In the genomic region with DNA sequence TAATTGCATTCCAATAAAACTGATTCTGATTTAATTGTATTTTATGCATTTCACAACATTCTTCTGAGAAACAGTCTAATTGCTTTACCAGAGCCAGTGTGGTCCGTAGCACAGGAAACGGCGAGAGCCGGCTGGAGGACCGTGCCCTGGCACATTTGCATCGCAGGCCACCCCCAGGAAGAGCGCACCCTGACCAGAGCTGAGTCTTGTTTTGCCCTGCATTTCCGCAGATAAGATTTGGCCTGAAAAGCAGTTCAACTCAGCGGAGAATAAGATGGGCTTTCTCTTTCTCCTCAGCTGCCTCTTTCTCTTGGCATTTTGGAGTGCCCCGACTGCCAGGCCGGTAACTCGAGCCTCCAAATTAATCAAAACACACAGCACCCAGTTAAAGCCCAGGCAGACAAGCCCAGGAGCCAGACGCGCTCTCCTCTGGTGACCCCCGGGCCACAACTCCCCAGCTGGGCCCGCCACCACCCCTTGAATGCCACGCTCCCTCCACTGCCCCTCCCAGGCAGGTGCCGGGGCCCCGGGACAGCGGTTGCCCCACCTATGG, we compare ENCODE assay signal across 8 cellular contexts. TPM values are rescaled to one million over a fixed set of nuclear protein-coding genes. Genes with fewer than 3 reads are reported as not detected.
DNase-seq lines count a peak whose midpoint lies in the region; ATAC-seq, FAIRE-seq and TF ChIP-seq lines count a peak whose summit lies in the region.

No MANE protein-coding gene starts in this region.

- FAIRE-seq in A549 (lab: Jason Lieb, UNC) (no peak), GM18507 (lab: Jason Lieb, UNC) (peak; percentile 84)

- POLR2A ChIA-PET in A549 (lab: Yijun Ruan, JAX): no interaction called here

- H3K9me3 ChIP-seq in A549 (peaks cover 9% of the 10 kb centered on the region), heart right ventricle (peaks cover 0 to 12% (median 0%) of the 10 kb centered on the region in 11 donors)

- intact Hi-C loops in heart right ventricle (cut with DNase I): no loop called here

- ATAC-seq in A549 (peak; percentile 39 to 58; a peak in 5 of 6 replicates), HG02870 (IDR thresholded peaks at IDR 0.05; ENCODE audit: unreplicated experiment) (peak; percentile 48), heart right ventricle (peak; percentile 4 to 62 (median 54))

- H3K27me3 ChIP-seq in heart right ventricle: peaks cover 0 to 36% (median 10%) of the 10 kb centered on the region in 7 donors

- CTCF ChIA-PET in A549 (lab: Yijun Ruan, JAX): interaction anchor here (1.3 to 1.7 kb wide), 2 partner anchors 32 to 75 kb away, joined by 4 to 6 read pairs; no protein-coding TSS in a partner anchor

- DNase-seq in A549 (ENCODE audit: low read depth in 1 of 2, low spot score in 1 of 2) (peak; percentile 26 to 29), GM18507 (ENCODE audit: extremely low spot score, insufficient read length, low read depth) (no peak), SW480 (ENCODE audit: low spot score) (peak; percentile 12), heart right ventricle (no peak), skeletal muscle cell (ENCODE audit: low read depth) (no peak), COR-L47 (lab: John Stamatoyannopoulos, UW) (no peak)
- no peak for DNase-seq in stimulated activated CD4-positive, alpha-beta T cell treated with anti-CD3 and anti-CD28 coated beads, Interleukin-12 subunit alpha, Interleukin-12 subunit beta, amount 100 ng/mL, for 4 hours

- H3K4me2 ChIP-seq in A549: peak overlapping the region; percentile 96

- TF ChIP-seq CTCF in A549 (IDR thresholded peaks at IDR 0.05) (no peak), heart right ventricle (IDR thresholded peaks at IDR 0.05) (no peak)

- peaks cover 8% of the 10 kb centered on the region; the same call in 1 of the 3 replicates for H3K4me1 ChIP-seq in A549
- peaks cover 0 to 25% (median 3%) of the 10 kb centered on the region in 9 donors for H3K4me1 ChIP-seq in heart right ventricle

- H3K4me3 ChIP-seq in A549: peak overlapping the region; percentile 81
- H3K4me3 ChIP-seq in heart right ventricle: peak overlapping the region; percentile 64 to 83 (median 72)
- H3K4me3 ChIP-seq in skeletal muscle cell (ENCODE audit: low read depth, low read length): peak overlapping the region; percentile 44

- H3K27ac ChIP-seq in A549 (peak overlapping the region; percentile 77 to 79), heart right ventricle (peak overlapping the region; percentile 60 to 88 (median 76))

- no peak for TF ChIP-seq POLR2A in A549 (IDR thresholded peaks at IDR 0.05; ENCODE audit: low read length)

- no peaks in the 10 kb centered on the region for H3K36me3 ChIP-seq in heart right ventricle

- no peak for TF ChIP-seq RAD21 in A549 (conservative IDR thresholded peaks at IDR 0.05 in 1 of 2, IDR thresholded peaks at IDR 0.05 in 1 of 2)

- TF ChIP-seq EP300 in A549 (IDR thresholded peaks at IDR 0.05): no peak

- 6% methylated on average over 14 of the region's 20 CpGs for WGBS in A549 (ENCODE audit: missing lambda C conversion rate)
- WGBS in heart right ventricle, 2 donors: 0 to 1% methylated on average over 20 of the region's 20 CpGs

TF ChIP-seq in A549, 52 proteins besides CTCF, POLR2A, EP300 and RAD21:
- TF ChIP-seq GATA3 (IDR thresholded peaks at IDR 0.05; ENCODE audit: borderline replicate concordance) (no peak), FOXS1 (CRISPR knock-in tag; IDR thresholded peaks at IDR 0.05) (no peak), RCOR1 (IDR thresholded peaks at IDR 0.05; ENCODE audit: low read depth, low read length) (no peak), FOSL2 (IDR thresholded peaks at IDR 0.05) (no peak), FOSL2 (CRISPR knock-in tag; IDR thresholded peaks at IDR 0.05) (no peak), EHF (CRISPR knock-in tag; IDR thresholded peaks at IDR 0.05) (no peak)
- TF ChIP-seq, protein P1, sequence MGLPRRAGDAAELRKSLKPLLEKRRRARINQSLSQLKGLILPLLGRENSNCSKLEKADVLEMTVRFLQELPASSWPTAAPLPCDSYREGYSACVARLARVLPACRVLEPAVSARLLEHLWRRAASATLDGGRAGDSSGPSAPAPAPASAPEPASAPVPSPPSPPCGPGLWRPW (IDR thresholded peaks at IDR 0.05): no peak
- TF ChIP-seq, protein P2, sequence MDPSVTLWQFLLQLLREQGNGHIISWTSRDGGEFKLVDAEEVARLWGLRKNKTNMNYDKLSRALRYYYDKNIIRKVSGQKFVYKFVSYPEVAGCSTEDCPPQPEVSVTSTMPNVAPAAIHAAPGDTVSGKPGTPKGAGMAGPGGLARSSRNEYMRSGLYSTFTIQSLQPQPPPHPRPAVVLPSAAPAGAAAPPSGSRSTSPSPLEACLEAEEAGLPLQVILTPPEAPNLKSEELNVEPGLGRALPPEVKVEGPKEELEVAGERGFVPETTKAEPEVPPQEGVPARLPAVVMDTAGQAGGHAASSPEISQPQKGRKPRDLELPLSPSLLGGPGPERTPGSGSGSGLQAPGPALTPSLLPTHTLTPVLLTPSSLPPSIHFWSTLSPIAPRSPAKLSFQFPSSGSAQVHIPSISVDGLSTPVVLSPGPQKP (IDR thresholded peaks at IDR 0.05; ENCODE audit: low read depth, low read length): no peak

RNA-seq across cellular contexts. Expression of a gene that starts 0.5 kb away (rescaled TPM):
- polyA plus RNA-seq in A549 (2011; rRNA removed) (6.8 and 7.1 TPM in 2 replicates), A549 (2017; fragmentation: RNase III; extraction: RNeasy Plus Mini Kit Qiagen cat#74134 plus additional on column Dnase treatment) (1.4 to 2.2 TPM (median 1.7 TPM) in 3 replicates), heart right ventricle (1 to 10 TPM in 1 of 2 donors, under 1 TPM in 1; 0.84 to 3.9 TPM)
- 1.0 and 1.2 TPM in 2 replicates for polyA plus RNA-seq in A549 (2012; cell fraction: cytosol; rRNA removed)
- 3.7 and 4.7 TPM in 2 replicates for polyA plus RNA-seq in A549 (2012; cell fraction: nucleus; rRNA removed)
- polyA minus RNA-seq in A549 (2011; rRNA and poly(A)+ RNA removed): 4.6 and 5.5 TPM in 2 replicates
- total RNA-seq in heart right ventricle: 10 to 100 TPM in 1 of 10 donors, 1 to 10 TPM in 9; 2.2 to 11.4 (median 4.4) TPM

RNA-seq across cellular contexts. Expression of a gene that starts 0.9 kb away (rescaled TPM):
- polyA plus RNA-seq in A549 (2011; rRNA removed): 6.8 and 7.4 TPM in 2 replicates
- polyA plus RNA-seq in A549 (2012; cell fraction: cytosol; rRNA removed): 0.58 and 0.63 TPM in 2 replicates
- polyA plus RNA-seq in A549 (2012; cell fraction: nucleus; rRNA removed): 4.8 and 6.5 TPM in 2 replicates
- 1.5 to 2.1 TPM (median 1.8 TPM) in 3 replicates for polyA plus RNA-seq in A549 (2017; fragmentation: RNase III; extraction: RNeasy Plus Mini Kit Qiagen cat#74134 plus additional on column Dnase treatment)
- polyA minus RNA-seq in A549 (2011; rRNA and poly(A)+ RNA removed): 6.0 and 7.0 TPM in 2 replicates
- 1 to 10 TPM; 1.0 to 6.2 (median 2.3) TPM for total RNA-seq in heart right ventricle
- 1 to 10 TPM in 1 of 2 donors, under 1 TPM in 1; 0.91 to 5.9 TPM for polyA plus RNA-seq in heart right ventricle

Comparison
In these comparisons a context has a peak if more than half of its experiments do, and no peak if none do; other contexts are left out.
1. DNase-seq: peak in A549 (2 of 2) and SW480 (single experiment); none in GM18507 (single experiment), heart right ventricle (0 of 2), skeletal muscle cell (single experiment), COR-L47 (single experiment) and stimulated activated CD4-positive, alpha-beta T cell treated with anti-CD3 and anti-CD28 coated beads, Interleukin-12 subunit alpha, Interleukin-12 subunit beta, amount 100 ng/mL, for 4 hours (single experiment).
2. Peak in every context shown above with its lines, with median percentiles within 50 percentile points of each other: ATAC-seq and H3K4me3 ChIP-seq.